ENCODE assay signal across 12 cellular contexts in the genomic region with DNA sequence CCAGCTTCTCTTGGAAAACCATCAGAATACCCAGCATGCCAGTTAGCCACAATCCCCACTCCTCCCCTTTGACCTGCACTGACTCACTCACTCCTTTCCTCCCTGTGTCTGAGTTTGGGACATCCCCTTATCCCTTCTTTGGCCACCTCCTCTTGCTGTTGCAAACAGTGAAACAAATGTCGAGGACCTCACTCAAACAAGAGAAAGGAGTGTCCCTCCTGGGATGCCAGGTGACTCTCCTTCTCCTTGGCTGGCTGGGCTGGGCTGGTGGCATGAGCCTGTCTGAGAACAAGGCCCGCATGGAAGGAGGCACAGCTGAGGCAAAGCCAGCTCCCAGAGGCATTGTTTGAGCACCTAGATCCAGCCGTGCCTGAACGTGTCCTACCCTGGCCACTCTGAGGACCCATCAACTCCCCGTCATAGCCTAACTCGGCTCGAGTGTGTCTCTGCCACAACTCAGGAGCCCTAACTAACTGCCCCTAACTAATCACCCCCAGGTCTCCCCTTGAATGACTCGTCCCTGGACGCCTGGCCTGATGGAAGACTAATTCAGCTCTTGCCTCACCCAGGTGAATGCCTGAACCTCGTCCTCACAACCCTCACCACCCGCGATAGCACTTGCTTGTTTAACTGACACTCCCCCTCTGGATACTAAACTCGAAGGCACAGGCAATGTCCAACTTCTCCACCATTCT. TPM values are rescaled to one million over a fixed set of nuclear protein-coding genes. Genes with fewer than 3 reads are reported as not detected.
DNase-seq lines count a peak whose midpoint lies in the region; TF ChIP-seq lines count a peak whose summit lies in the region.
"Had no signal": no experiment of that assay in that cellular context is flagged by ENCODE, and none has a peak within 500 bp of the region (broad histone marks: within the 10 kb centered on the region; RNA-seq: fewer than 3 reads in every experiment).

No MANE protein-coding gene starts in this region.

- H3K79me2 ChIP-seq in neural progenitor cell (ENCODE audit: low read depth): peaks cover 83% of the 10 kb centered on the region

- no peak overlapping the region for H3K4me3 ChIP-seq in AG09309 (ENCODE audit: control insufficient read depth, low read depth, low read length)
- H3K4me3 ChIP-seq in MG63: no peak overlapping the region
- H3K4me3 ChIP-seq in neural progenitor cell: no peak overlapping the region

- peaks cover 12% of the 10 kb centered on the region for H3K36me3 ChIP-seq in MG63
- no peaks in the 10 kb centered on the region for H3K36me3 ChIP-seq in neural progenitor cell

- DNase-seq in AG09309 (ENCODE audit: low read depth) (peak; percentile 79), MG63 (peak; percentile 60), endothelial cell (ENCODE audit: low spot score) (no peak), neural progenitor cell (ENCODE audit: low spot score) (no peak), NCI-H526 treated with DMSO at 0.1 percent for 48 hours (lab: John Stamatoyannopoulos, UW) (no peak), germinal center (ENCODE audit: low spot score) (no peak), NCI-H146 treated with DMSO at 0.1 percent for 48 hours (lab: John Stamatoyannopoulos, UW; ENCODE audit: unreplicated experiment) (no peak), D341Med (ENCODE audit: low spot score) (no peak)
- DNase-seq: activated T-cell treated with anti-CD3 and anti-CD28 coated beads, Interleukin-2, amount 50 U/mL, for 1 hour; NCI-H1105 had no signal

- no peak overlapping the region for H3K4me2 ChIP-seq in neural progenitor cell

- H3K4me3 Mint-ChIP-seq in endothelial cell (ENCODE audit: unreplicated experiment) (peak overlapping the region; percentile 4), neural progenitor cell (no peak overlapping the region)
- H3K4me3 Mint-ChIP-seq: stimulated activated naive CD8-positive, alpha-beta T cell treated with anti-CD3 and anti-CD28 coated beads, Interleukin-15, Interleukin-2, amounts not matched to agents 100 ng/mL and 50 ng/mL, for 24 hours had no signal

- H4K20me1 ChIP-seq in neural progenitor cell (ENCODE audit: low read depth): peaks cover 59% of the 10 kb centered on the region

- no peak overlapping the region for H3K27ac ChIP-seq in neural progenitor cell
- H3K27ac ChIP-seq: parathyroid adenoma had no signal

- H3K9me3 ChIP-seq in MG63: no peaks in the 10 kb centered on the region
- no peaks in the 10 kb centered on the region for H3K9me3 ChIP-seq in neural progenitor cell (ENCODE audit: low read depth)

- H3K36me3 Mint-ChIP-seq in endothelial cell (ENCODE audit: low read depth, unreplicated experiment) (peaks cover 8% of the 10 kb centered on the region), neural progenitor cell (peaks cover 4% of the 10 kb centered on the region)

- H3F3A ChIP-seq in neural progenitor cell (ENCODE audit: low read depth): peaks cover 4% of the 10 kb centered on the region

- no peak for TF ChIP-seq CTCF in AG09309 (IDR thresholded peaks at IDR 0.05; ENCODE audit: control insufficient read depth, insufficient read depth, low read depth, low read length, missing control alignments)
- TF ChIP-seq CTCF in endothelial cell (IDR thresholded peaks at IDR 0.05; ENCODE audit: unreplicated experiment): no peak
- TF ChIP-seq CTCF in neural progenitor cell (IDR thresholded peaks at IDR 0.05): no peak

- peaks cover 2% of the 10 kb centered on the region for H3K4me1 ChIP-seq in neural progenitor cell
- H3K4me1 ChIP-seq: parathyroid adenoma had no signal

- H3K27me3 Mint-ChIP-seq in endothelial cell (ENCODE audit: unreplicated experiment) (peaks cover 12% of the 10 kb centered on the region), neural progenitor cell (ENCODE audit: insufficient read depth, low read depth) (peaks cover 9% of the 10 kb centered on the region)
- H3K27me3 Mint-ChIP-seq: stimulated activated naive CD8-positive, alpha-beta T cell treated with anti-CD3 and anti-CD28 coated beads, Interleukin-15, Interleukin-2, amounts not matched to agents 100 ng/mL and 50 ng/mL, for 24 hours had no signal

- no peaks in the 10 kb centered on the region for H3K27me3 ChIP-seq in MG63
- H3K27me3 ChIP-seq in neural progenitor cell: no peaks in the 10 kb centered on the region

- H3K9me3 Mint-ChIP-seq in endothelial cell (ENCODE audit: unreplicated experiment) (no peaks in the 10 kb centered on the region), neural progenitor cell (no peaks in the 10 kb centered on the region)
- H3K9me3 Mint-ChIP-seq: stimulated activated naive CD8-positive, alpha-beta T cell treated with anti-CD3 and anti-CD28 coated beads, Interleukin-15, Interleukin-2, amounts not matched to agents 100 ng/mL and 50 ng/mL, for 24 hours had no signal

- H3K9ac ChIP-seq in neural progenitor cell: no peak overlapping the region
- H3K9ac ChIP-seq: parathyroid adenoma had no signal

- peaks cover 32% of the 10 kb centered on the region for H3K4me1 Mint-ChIP-seq in endothelial cell (ENCODE audit: unreplicated experiment)
- H3K4me1 Mint-ChIP-seq in neural progenitor cell: peaks cover 33% of the 10 kb centered on the region

- H3K27ac Mint-ChIP-seq in endothelial cell (ENCODE audit: unreplicated experiment) (no peak overlapping the region), neural progenitor cell (peak overlapping the region; percentile 14)
- H3K27ac Mint-ChIP-seq: stimulated activated naive CD8-positive, alpha-beta T cell treated with anti-CD3 and anti-CD28 coated beads, Interleukin-15, Interleukin-2, amounts not matched to agents 100 ng/mL and 50 ng/mL, for 24 hours had no signal

- no peak overlapping the region for H2AFZ ChIP-seq in neural progenitor cell (replicated peaks)
- H2AFZ ChIP-seq: parathyroid adenoma had no signal

RNA-seq across cellular contexts. Expression of gene NCOR2, which starts 43.0 kb away (rescaled TPM):
- total RNA-seq in MG63 (2014; rRNA removed; shearing (Covaris generic); ENCODE audit: low replicate concordance): 17.0 and 32.9 TPM in 2 replicates
- total RNA-seq in endothelial cell (ENCODE audit: unreplicated experiment) (132 TPM), neural progenitor cell (ENCODE audit: low replicate concordance) (14.3 and 18.0 TPM in 2 replicates)

Comparison
In these comparisons a context has a peak if more than half of its experiments do, and no peak if none do; other contexts are left out.
1. DNase-seq: peak in AG09309 (single experiment) and MG63 (single experiment); none in endothelial cell (single experiment), neural progenitor cell (single experiment), NCI-H526 treated with DMSO at 0.1 percent for 48 hours (single experiment), germinal center (single experiment), NCI-H146 treated with DMSO at 0.1 percent for 48 hours (single experiment) and D341Med (single experiment).